26 cellular contexts compared by ENCODE assay signal in genomic region chr5:59645380-59645779, GRCh38.
"Had no signal": no experiment of that assay in that cellular context is flagged by ENCODE, and none has a peak within 500 bp of the region (broad histone marks: within the 10 kb centered on the region; RNA-seq: fewer than 3 reads in every experiment).

No MANE protein-coding gene starts in this region.

- H3K9me3 Mint-ChIP-seq: activated CD8-positive, alpha-beta T cell treated with anti-CD3 and anti-CD28 coated beads for 36 hours; activated naive CD4-positive, alpha-beta T cell treated with anti-CD3 and anti-CD28 coated beads, Interleukin-2, amount 50 U/mL, for 24 hours; activated T-cell treated with anti-CD3 and anti-CD28 coated beads, Interleukin-2, amount 50 U/mL, for 72 hours; central memory CD8-positive, alpha-beta T cell; nephron had no signal

- H3K36me3 Mint-ChIP-seq: activated naive CD4-positive, alpha-beta T cell treated with anti-CD3 and anti-CD28 coated beads, Interleukin-2, amount 50 U/mL, for 24 hours had no signal

- H3K4me1 Mint-ChIP-seq: activated naive CD4-positive, alpha-beta T cell treated with anti-CD3 and anti-CD28 coated beads, Interleukin-2, amount 50 U/mL, for 24 hours; central memory CD8-positive, alpha-beta T cell had no signal

- FAIRE-seq: urothelium cell line had no signal

- DNase-seq: activated CD4-positive, alpha-beta T cell treated with anti-CD3 and anti-CD28 coated beads for 48 hours; activated CD4-positive, CD25-positive, alpha-beta regulatory T cell; activated CD8-positive, alpha-beta T cell treated with anti-CD3 and anti-CD28 coated beads for 36 hours; activated gamma-delta T cell; activated T-cell treated with anti-CD3 and anti-CD28 coated beads, Interleukin-2, amount 50 U/mL, for 72 hours; colonic mucosa; endodermal cell; foreskin melanocyte; hypothalamus; islet precursor cell; lower lobe of right lung; nucleus accumbens; posterior cingulate gyrus; retina; stimulated activated CD4-positive, alpha-beta T cell treated with anti-CD3 and anti-CD28 coated beads, Interleukin-1b, Interleukin-23, amount 100 ng/mL, for 48 hours; stimulated activated naive CD8-positive, alpha-beta T cell treated with anti-CD3 and anti-CD28 coated beads, Interleukin-15, Interleukin-2, amounts not matched to agents 100 U/mL and 50 U/mL, for 24 hours; substantia nigra; T-helper 9 cell; tibial artery had no signal

- H3K27me3 ChIP-seq: ascending aorta, colonic mucosa, tibial artery had no signal

- H3K27ac Mint-ChIP-seq: activated CD8-positive, alpha-beta T cell treated with anti-CD3 and anti-CD28 coated beads for 36 hours; activated naive CD4-positive, alpha-beta T cell treated with anti-CD3 and anti-CD28 coated beads, Interleukin-2, amount 50 U/mL, for 24 hours; activated T-cell treated with anti-CD3 and anti-CD28 coated beads, Interleukin-2, amount 50 U/mL, for 72 hours; endodermal cell; mesothelial cell of epicardium; nephron had no signal

- ATAC-seq: activated CD8-positive, alpha-beta T cell treated with anti-CD3 and anti-CD28 coated beads for 36 hours; activated T-cell treated with anti-CD3 and anti-CD28 coated beads, Interleukin-2, amount 50 U/mL, for 72 hours; lower lobe of right lung; stimulated activated naive CD8-positive, alpha-beta T cell treated with anti-CD3 and anti-CD28 coated beads, Interleukin-15, Interleukin-2, amounts not matched to agents 100 U/mL and 50 U/mL, for 24 hours had no signal

- H3K4me3 Mint-ChIP-seq: activated CD8-positive, alpha-beta T cell treated with anti-CD3 and anti-CD28 coated beads for 36 hours; activated naive CD4-positive, alpha-beta T cell treated with anti-CD3 and anti-CD28 coated beads, Interleukin-2, amount 50 U/mL, for 24 hours; activated T-cell treated with anti-CD3 and anti-CD28 coated beads, Interleukin-2, amount 50 U/mL, for 72 hours; central memory CD8-positive, alpha-beta T cell; endodermal cell; mesothelial cell of epicardium; nephron had no signal

- H3K4me1 ChIP-seq: colonic mucosa, lower lobe of right lung had no signal

- H3K36me3 ChIP-seq: ascending aorta, colonic mucosa, lower lobe of right lung, tibial artery had no signal

- H3K4me3 ChIP-seq: ascending aorta, colonic mucosa, lower lobe of right lung, tibial artery had no signal

- H3K27me3 Mint-ChIP-seq: activated CD8-positive, alpha-beta T cell treated with anti-CD3 and anti-CD28 coated beads for 36 hours; activated naive CD4-positive, alpha-beta T cell treated with anti-CD3 and anti-CD28 coated beads, Interleukin-2, amount 50 U/mL, for 24 hours; central memory CD8-positive, alpha-beta T cell had no signal

- H3K27ac ChIP-seq: ascending aorta, colonic mucosa, epithelial cell of prostate, lower lobe of right lung, tibial artery had no signal

- H3K9me3 ChIP-seq: ascending aorta, colonic mucosa, lower lobe of right lung, tibial artery had no signal
